In the genomic region with DNA sequence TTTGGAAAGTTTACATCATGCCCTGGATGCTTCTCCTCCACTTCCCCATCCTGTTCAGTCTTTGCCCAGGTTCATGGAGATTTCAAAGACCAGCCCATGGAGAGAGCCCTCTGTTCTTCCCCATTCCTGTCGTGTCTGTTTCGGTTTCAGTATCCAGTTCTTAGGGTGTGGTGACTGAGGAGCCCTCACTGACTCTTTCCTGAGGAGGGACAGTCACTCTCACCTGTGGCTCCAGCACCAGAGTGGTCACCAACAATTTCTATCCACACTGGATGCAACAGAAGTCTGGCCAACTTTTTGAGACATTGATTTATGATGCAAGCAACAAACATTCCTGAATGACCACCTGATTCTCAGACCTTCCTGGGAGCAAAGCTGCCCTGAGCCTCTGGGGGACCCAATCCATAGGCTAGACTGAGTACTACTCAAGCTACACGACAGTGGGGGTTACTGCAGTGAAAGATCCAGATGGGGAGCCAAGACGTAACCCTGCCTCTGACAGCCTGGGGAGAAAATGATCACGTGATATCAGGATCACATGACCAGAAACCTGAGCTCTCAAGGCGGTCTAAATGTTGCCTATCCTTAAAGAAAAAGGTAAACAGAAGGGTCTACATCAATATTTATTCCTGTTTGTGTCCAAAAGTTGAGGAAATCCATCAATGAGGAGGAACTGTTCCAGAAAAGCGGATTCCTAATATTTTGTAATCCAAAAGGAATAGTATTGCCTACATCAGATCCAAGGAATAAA, we compare ENCODE assay signal across 1 cellular context.
TF ChIP-seq lines count a peak whose summit lies in the region.

No MANE protein-coding gene starts in this region.

TF ChIP-seq in GM12878, 131 proteins besides CTCF, POLR2A, EP300 and RAD21 (continued from another document):
- TF ChIP-seq, protein P1, sequence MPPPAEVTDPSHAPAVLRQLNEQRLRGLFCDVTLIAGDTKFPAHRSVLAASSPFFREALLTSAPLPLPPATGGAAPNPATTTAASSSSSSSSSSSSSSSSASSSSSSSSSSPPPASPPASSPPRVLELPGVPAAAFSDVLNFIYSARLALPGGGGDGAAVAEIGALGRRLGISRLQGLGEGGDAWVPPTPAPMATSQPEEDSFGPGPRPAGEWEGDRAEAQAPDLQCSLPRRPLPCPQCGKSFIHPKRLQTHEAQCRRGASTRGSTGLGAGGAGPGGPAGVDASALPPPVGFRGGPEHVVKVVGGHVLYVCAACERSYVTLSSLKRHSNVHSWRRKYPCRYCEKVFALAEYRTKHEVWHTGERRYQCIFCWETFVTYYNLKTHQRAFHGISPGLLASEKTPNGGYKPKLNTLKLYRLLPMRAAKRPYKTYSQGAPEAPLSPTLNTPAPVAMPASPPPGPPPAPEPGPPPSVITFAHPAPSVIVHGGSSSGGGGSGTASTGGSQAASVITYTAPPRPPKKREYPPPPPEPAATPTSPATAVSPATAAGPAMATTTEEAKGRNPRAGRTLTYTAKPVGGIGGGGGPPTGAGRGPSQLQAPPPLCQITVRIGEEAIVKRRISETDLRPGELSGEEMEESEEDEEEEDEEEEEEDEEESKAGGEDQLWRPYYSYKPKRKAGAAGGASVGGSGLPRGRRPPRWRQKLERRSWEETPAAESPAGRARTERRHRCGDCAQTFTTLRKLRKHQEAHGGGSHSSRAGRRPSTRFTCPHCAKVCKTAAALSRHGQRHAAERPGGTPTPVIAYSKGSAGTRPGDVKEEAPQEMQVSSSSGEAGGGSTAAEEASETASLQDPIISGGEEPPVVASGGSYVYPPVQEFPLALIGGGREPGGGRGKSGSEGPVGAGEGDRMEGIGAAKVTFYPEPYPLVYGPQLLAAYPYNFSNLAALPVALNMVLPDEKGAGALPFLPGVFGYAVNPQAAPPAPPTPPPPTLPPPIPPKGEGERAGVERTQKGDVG (CRISPR knock-in tag; IDR thresholded peaks at IDR 0.05) = peak; percentile 90
- peak; percentile 79; the same call in 1 of the 2 replicates for TF ChIP-seq ZNF207 (IDR thresholded peaks at IDR 0.05; ENCODE audit: borderline replicate concordance)
- TF ChIP-seq SMAD1 (IDR thresholded peaks at IDR 0.05; ENCODE audit: low read depth, partially characterized antibody) = no peak
- no peak for TF ChIP-seq SRF (IDR thresholded peaks at IDR 0.05; ENCODE audit: low read depth in 2 of 2, low read length in 2 of 2)
- TF ChIP-seq TAF1 (IDR thresholded peaks at IDR 0.05; ENCODE audit: borderline replicate concordance, low read depth, low read length) = peak; percentile 26; the same call in 1 of the 2 replicates
- TF ChIP-seq ATF7 (IDR thresholded peaks at IDR 0.05; ENCODE audit: low read depth) = peak; percentile 64
- TF ChIP-seq, protein P2, sequence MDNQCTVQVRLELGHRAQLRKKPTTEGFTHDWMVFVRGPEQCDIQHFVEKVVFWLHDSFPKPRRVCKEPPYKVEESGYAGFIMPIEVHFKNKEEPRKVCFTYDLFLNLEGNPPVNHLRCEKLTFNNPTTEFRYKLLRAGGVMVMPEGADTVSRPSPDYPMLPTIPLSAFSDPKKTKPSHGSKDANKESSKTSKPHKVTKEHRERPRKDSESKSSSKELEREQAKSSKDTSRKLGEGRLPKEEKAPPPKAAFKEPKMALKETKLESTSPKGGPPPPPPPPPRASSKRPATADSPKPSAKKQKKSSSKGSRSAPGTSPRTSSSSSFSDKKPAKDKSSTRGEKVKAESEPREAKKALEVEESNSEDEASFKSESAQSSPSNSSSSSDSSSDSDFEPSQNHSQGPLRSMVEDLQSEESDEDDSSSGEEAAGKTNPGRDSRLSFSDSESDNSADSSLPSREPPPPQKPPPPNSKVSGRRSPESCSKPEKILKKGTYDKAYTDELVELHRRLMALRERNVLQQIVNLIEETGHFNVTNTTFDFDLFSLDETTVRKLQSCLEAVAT (IDR thresholded peaks at IDR 0.05) = 0 out of 2 replicates have a peak, but pooled peaks have one; percentile 51
- TF ChIP-seq, protein P3, sequence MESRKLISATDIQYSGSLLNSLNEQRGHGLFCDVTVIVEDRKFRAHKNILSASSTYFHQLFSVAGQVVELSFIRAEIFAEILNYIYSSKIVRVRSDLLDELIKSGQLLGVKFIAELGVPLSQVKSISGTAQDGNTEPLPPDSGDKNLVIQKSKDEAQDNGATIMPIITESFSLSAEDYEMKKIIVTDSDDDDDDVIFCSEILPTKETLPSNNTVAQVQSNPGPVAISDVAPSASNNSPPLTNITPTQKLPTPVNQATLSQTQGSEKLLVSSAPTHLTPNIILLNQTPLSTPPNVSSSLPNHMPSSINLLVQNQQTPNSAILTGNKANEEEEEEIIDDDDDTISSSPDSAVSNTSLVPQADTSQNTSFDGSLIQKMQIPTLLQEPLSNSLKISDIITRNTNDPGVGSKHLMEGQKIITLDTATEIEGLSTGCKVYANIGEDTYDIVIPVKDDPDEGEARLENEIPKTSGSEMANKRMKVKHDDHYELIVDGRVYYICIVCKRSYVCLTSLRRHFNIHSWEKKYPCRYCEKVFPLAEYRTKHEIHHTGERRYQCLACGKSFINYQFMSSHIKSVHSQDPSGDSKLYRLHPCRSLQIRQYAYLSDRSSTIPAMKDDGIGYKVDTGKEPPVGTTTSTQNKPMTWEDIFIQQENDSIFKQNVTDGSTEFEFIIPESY (IDR thresholded peaks at IDR 0.05) = no peak
- 0 out of 2 replicates have a peak, but pooled peaks have one; percentile 55 for TF ChIP-seq STAT1 (conservative IDR thresholded peaks at IDR 0.05)
- TF ChIP-seq NRF1 (conservative IDR thresholded peaks at IDR 0.05; ENCODE audit: low read depth, low read length) = no peak
- no peak for TF ChIP-seq CREM (IDR thresholded peaks at IDR 0.05; ENCODE audit: low read depth)
- peak; percentile 100 for TF ChIP-seq RAD51 (IDR thresholded peaks at IDR 0.05)
- TF ChIP-seq FOXK2 (IDR thresholded peaks at IDR 0.05) = peak; percentile 85
- TF ChIP-seq BACH1 (IDR thresholded peaks at IDR 0.05; ENCODE audit: borderline replicate concordance) = no peak
- TF ChIP-seq SMARCA5 (IDR thresholded peaks at IDR 0.05) = no peak
- peak; percentile 11 for TF ChIP-seq MEF2B (IDR thresholded peaks at IDR 0.05; ENCODE audit: partially characterized antibody, poor library complexity, severe bottlenecking)
- peak; percentile 50; the same call in 1 of the 2 replicates for TF ChIP-seq DPF2 (IDR thresholded peaks at IDR 0.05)
- TF ChIP-seq MYC (IDR thresholded peaks at IDR 0.05; ENCODE audit: insufficient read depth, insufficient read length, insufficient replicate concordance, low read length, severe bottlenecking) = no peak
- TF ChIP-seq, protein P4, sequence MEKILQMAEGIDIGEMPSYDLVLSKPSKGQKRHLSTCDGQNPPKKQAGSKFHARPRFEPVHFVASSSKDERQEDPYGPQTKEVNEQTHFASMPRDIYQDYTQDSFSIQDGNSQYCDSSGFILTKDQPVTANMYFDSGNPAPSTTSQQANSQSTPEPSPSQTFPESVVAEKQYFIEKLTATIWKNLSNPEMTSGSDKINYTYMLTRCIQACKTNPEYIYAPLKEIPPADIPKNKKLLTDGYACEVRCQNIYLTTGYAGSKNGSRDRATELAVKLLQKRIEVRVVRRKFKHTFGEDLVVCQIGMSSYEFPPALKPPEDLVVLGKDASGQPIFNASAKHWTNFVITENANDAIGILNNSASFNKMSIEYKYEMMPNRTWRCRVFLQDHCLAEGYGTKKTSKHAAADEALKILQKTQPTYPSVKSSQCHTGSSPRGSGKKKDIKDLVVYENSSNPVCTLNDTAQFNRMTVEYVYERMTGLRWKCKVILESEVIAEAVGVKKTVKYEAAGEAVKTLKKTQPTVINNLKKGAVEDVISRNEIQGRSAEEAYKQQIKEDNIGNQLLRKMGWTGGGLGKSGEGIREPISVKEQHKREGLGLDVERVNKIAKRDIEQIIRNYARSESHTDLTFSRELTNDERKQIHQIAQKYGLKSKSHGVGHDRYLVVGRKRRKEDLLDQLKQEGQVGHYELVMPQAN (conservative IDR thresholded peaks at IDR 0.05) = peak; percentile 92
- no peak for TF ChIP-seq ASH2L (IDR thresholded peaks at IDR 0.05; ENCODE audit: borderline replicate concordance, low read depth)
- peak; percentile 50 for TF ChIP-seq HCFC1 (IDR thresholded peaks at IDR 0.05; ENCODE audit: low read length)
- TF ChIP-seq GABPA (IDR thresholded peaks at IDR 0.05; ENCODE audit: low read depth) = no peak
- TF ChIP-seq BCL11A (IDR thresholded peaks at IDR 0.05; ENCODE audit: low read depth, low read length) = no peak
